In the genomic region with DNA sequence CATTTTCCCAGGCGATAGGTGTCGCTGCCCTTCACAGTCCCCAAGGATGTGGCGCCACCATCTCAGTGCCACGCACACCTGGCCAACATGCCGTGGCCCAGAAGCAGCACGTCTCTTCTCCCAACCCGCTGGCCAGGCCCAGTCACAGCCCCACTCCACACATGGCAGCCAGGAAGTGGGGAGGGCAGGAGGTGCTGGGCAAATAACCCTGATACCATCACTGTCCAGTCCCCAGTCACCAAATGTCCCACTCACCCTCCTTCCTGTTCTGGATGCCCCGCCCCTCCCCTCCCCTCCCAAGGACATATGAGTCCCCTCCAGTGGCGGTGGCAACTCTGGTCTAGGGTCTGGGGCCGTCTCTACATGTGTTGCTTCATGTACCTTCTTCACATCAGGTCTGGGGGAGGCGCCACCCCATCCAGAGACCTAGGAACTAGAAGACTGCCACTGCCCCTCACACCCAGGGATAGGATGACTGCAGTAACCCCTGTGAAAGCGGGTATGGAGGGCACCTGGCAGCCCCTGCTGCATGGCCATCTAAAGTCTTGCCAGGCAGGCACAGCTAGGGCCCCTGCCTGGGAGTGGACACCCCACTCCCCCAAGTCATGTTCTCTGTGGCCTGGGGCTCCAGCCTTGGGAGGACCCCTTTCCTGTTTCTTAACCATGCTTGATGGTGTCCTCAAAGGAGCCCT, we compare ENCODE assay signal across 9 cellular contexts. TPM values are rescaled to one million over a fixed set of nuclear protein-coding genes. Genes with fewer than 3 reads are reported as not detected.
DNase-seq lines count a peak whose midpoint lies in the region; ATAC-seq and TF ChIP-seq lines count a peak whose summit lies in the region.
"Had no signal": no experiment of that assay in that cellular context is flagged by ENCODE, and none has a peak within 500 bp of the region (broad histone marks: within the 10 kb centered on the region; RNA-seq: fewer than 3 reads in every experiment).

No MANE protein-coding gene starts in this region.

- H3K4me1 Mint-ChIP-seq in endodermal cell: peaks cover 6% of the 10 kb centered on the region

- peak overlapping the region; percentile 73 for H3K27ac Mint-ChIP-seq in endodermal cell

- no peak overlapping the region for H3K4me3 Mint-ChIP-seq in endodermal cell

- TF ChIP-seq EP300 in sigmoid colon (IDR thresholded peaks at IDR 0.05): no peak

- H3K4me3 ChIP-seq in Peyer's patch: no peak overlapping the region
- H3K4me3 ChIP-seq in endodermal cell (ENCODE audit: low read length): no peak overlapping the region
- H3K4me3 ChIP-seq in sigmoid colon: no peak overlapping the region
- H3K4me3 ChIP-seq: cardiac muscle cell had no signal

- H3K4me1 ChIP-seq in Peyer's patch (peaks cover 0 to 16% (median 2%) of the 10 kb centered on the region in 4 donors), endodermal cell (ENCODE audit: control insufficient read depth, insufficient read depth, low read length) (no peaks in the 10 kb centered on the region), sigmoid colon (peaks cover 0 to 23% (median 15%) of the 10 kb centered on the region in 4 donors)

- DNase-seq in Peyer's patch (no peak), endodermal cell (no peak), sigmoid colon (no peak), SHP77 treated with DMSO at 0.1 percent for 48 hours (lab: John Stamatoyannopoulos, UW) (no peak), NCI-H345 treated with DMSO at 0.1 percent for 48 hours (lab: John Stamatoyannopoulos, UW; ENCODE audit: unreplicated experiment) (no peak), left lobe of liver (ENCODE audit: low spot score) (no peak), UCSD-AML1 (lab: John Stamatoyannopoulos, UW; ENCODE audit: unreplicated experiment) (no peak)

- intact Hi-C loops in sigmoid colon (cut with DNase I): no loop called here

- H3K36me3 Mint-ChIP-seq in endodermal cell (ENCODE audit: low read depth): peaks cover 6% of the 10 kb centered on the region

- no peak for TF ChIP-seq CTCF in Peyer's patch (IDR thresholded peaks at IDR 0.05)
- TF ChIP-seq CTCF in endodermal cell (conservative IDR thresholded peaks at IDR 0.05): no peak
- no peak for TF ChIP-seq CTCF in sigmoid colon (IDR thresholded peaks at IDR 0.05)

- no peaks in the 10 kb centered on the region for H3K27me3 ChIP-seq in Peyer's patch
- no peaks in the 10 kb centered on the region for H3K27me3 ChIP-seq in endodermal cell (ENCODE audit: control insufficient read depth, insufficient read depth, low read length, poor library complexity, severe bottlenecking)
- H3K27me3 ChIP-seq in sigmoid colon: no peaks in the 10 kb centered on the region
- H3K27me3 ChIP-seq: cardiac muscle cell had no signal

- H3K9ac ChIP-seq in endodermal cell (ENCODE audit: extremely low read depth, low read length, poor library complexity, severe bottlenecking): no peak overlapping the region

- H3K27ac ChIP-seq in Peyer's patch (peak overlapping the region; percentile 34 to 59 (median 46)), endodermal cell (ENCODE audit: low read depth, low read length) (no peak overlapping the region), sigmoid colon (peak overlapping the region; percentile 40 to 69 (median 67))

- ATAC-seq in GM21528 (IDR thresholded peaks at IDR 0.05; ENCODE audit: low FRiP score, unreplicated experiment): peak; percentile 1
- ATAC-seq in left lobe of liver: no peak

- no peaks in the 10 kb centered on the region for H3K9me3 Mint-ChIP-seq in endodermal cell

- H3K36me3 ChIP-seq in Peyer's patch: peaks cover 0 to 43% (median 0%) of the 10 kb centered on the region in 3 donors
- H3K36me3 ChIP-seq in endodermal cell (ENCODE audit: control insufficient read depth, insufficient read depth, low read length): peaks cover 8% of the 10 kb centered on the region
- peaks cover 8 to 46% (median 33%) of the 10 kb centered on the region in 4 donors for H3K36me3 ChIP-seq in sigmoid colon

- TF ChIP-seq POLR2A in Peyer's patch (IDR thresholded peaks at IDR 0.05) (no peak), sigmoid colon (IDR thresholded peaks at IDR 0.05) (no peak)

- H3K9me3 ChIP-seq in Peyer's patch (no peaks in the 10 kb centered on the region), endodermal cell (ENCODE audit: control insufficient read depth, low read length) (no peaks in the 10 kb centered on the region), sigmoid colon (no peaks in the 10 kb centered on the region)

- WGBS in endodermal cell (ENCODE audit: insufficient coverage in 1 of 2, insufficient read length in 1 of 2), 2 experiments: 91 to 96% methylated on average over 5 to 12 of the region's 12 CpGs
- WGBS in sigmoid colon, 2 donors: 89 to 92% methylated on average over 12 of the region's 12 CpGs

- no peaks in the 10 kb centered on the region for H3K27me3 Mint-ChIP-seq in endodermal cell (ENCODE audit: insufficient read depth)

RNA-seq across cellular contexts. Expression of a gene that starts 7.3 kb away (rescaled TPM):
- total RNA-seq in Peyer's patch (10 to 100 TPM; 48.3 to 96.4 (median 78.9) TPM), endodermal cell (10 to 100 TPM; 58.9 to 61.9 TPM), sigmoid colon (10 to 100 TPM; 10.5 to 27.7 (median 16.3) TPM), left lobe of liver (13.7 TPM)
- 43.3 TPM for polyA plus RNA-seq in endodermal cell (2013, experiment 1 of 2)
- 41.5 TPM for polyA plus RNA-seq in endodermal cell (2013, experiment 2 of 2)
- 10 to 100 TPM; 11.4 to 33.0 (median 16.4) TPM for polyA plus RNA-seq in sigmoid colon

RNA-seq across cellular contexts. Expression of a gene that starts 10.9 kb away (rescaled TPM):
- total RNA-seq in Peyer's patch (100 to 1,000 TPM in 3 of 4 donors, 10 to 100 TPM in 1; 85.0 to 175 (median 154) TPM), endodermal cell (10 to 100 TPM; 38.4 to 52.4 TPM), sigmoid colon (10 to 100 TPM; 23.1 to 87.8 (median 28.4) TPM), left lobe of liver (40.6 TPM)
- 18.2 TPM for polyA plus RNA-seq in endodermal cell (2013, experiment 1 of 2)
- 18.1 TPM for polyA plus RNA-seq in endodermal cell (2013, experiment 2 of 2)
- polyA plus RNA-seq in sigmoid colon: 100 to 1,000 TPM in 2 of 3 donors, 10 to 100 TPM in 1; 64.3 to 136 (median 102) TPM

RNA-seq across cellular contexts. Expression of a gene that starts 19.1 kb away (rescaled TPM):
- total RNA-seq in Peyer's patch (10 to 100 TPM in 1 of 4 donors, 1 to 10 TPM in 3; 4.2 to 10.1 (median 7.1) TPM), endodermal cell (1 to 10 TPM; 1.4 to 2.8 TPM), sigmoid colon (10 to 100 TPM in 1 of 4 donors, 1 to 10 TPM in 3; 4.6 to 10.2 (median 7.6) TPM), left lobe of liver (2.0 TPM)
- 8.9 TPM for polyA plus RNA-seq in endodermal cell (2013, experiment 1 of 2)
- 6.1 TPM for polyA plus RNA-seq in endodermal cell (2013, experiment 2 of 2)
- polyA plus RNA-seq in sigmoid colon: 1 to 10 TPM; 5.0 to 5.4 (median 5.1) TPM

RNA-seq across cellular contexts. Expression of a gene that starts 21.4 kb away (rescaled TPM):
- 10 to 100 TPM; 27.8 to 89.1 (median 40.1) TPM for total RNA-seq in Peyer's patch
- 10 to 100 TPM in 1 of 2 donors, 1 to 10 TPM in 1; 7.4 to 13.3 TPM for total RNA-seq in endodermal cell
- polyA plus RNA-seq in endodermal cell (2013, experiment 1 of 2): 6.2 TPM
- polyA plus RNA-seq in endodermal cell (2013, experiment 2 of 2): 4.8 TPM
- 10 to 100 TPM in 2 of 4 donors, 1 to 10 TPM in 2; 6.7 to 14.0 (median 9.6) TPM for total RNA-seq in sigmoid colon
- polyA plus RNA-seq in sigmoid colon: 1 to 10 TPM; 3.6 to 9.4 (median 3.9) TPM
- total RNA-seq in left lobe of liver: 13.1 TPM

RNA-seq across cellular contexts. Expression of a gene that starts 46.1 kb away (rescaled TPM):
- 100 to 1,000 TPM in 3 of 4 donors, 10 to 100 TPM in 1; 61.1 to 341 (median 261) TPM for total RNA-seq in Peyer's patch
- total RNA-seq in endodermal cell: under 1 TPM; 0.55 to 0.71 TPM
- 0.82 TPM for polyA plus RNA-seq in endodermal cell (2013, experiment 1 of 2)
- 0.75 TPM for polyA plus RNA-seq in endodermal cell (2013, experiment 2 of 2)
- 1 to 10 TPM; 1.3 to 7.8 (median 3.5) TPM for total RNA-seq in sigmoid colon
- polyA plus RNA-seq in sigmoid colon: 10 to 100 TPM; 28.2 to 76.6 (median 33.0) TPM
- 0.53 TPM for total RNA-seq in left lobe of liver
